Comparison of ENCODE assay signal across 13 cellular contexts in the genomic region with DNA sequence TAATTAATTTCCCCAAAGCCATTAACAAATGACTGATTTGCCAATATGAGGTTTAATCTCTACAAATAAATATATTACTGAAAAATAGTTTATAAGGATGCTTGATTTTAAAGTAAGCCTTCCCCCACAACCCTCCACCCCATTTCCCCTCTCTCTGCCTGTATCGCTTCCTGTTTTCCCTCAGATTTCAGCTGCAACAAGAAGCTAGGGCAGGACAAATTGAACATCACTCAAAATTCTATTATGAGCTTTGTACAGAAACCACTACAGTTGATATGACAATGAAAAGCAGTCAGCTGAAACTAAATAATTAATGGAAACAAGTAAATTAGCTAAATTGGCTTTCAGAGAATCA.
DNase-seq lines count a peak whose midpoint lies in the region; ATAC-seq and TF ChIP-seq lines count a peak whose summit lies in the region.
"Had no signal": no experiment of that assay in that cellular context is flagged by ENCODE, and none has a peak within 500 bp of the region (broad histone marks: within the 10 kb centered on the region; RNA-seq: fewer than 3 reads in every experiment).

No MANE protein-coding gene starts in this region.

- H3K27me3 ChIP-seq in SK-N-SH (ENCODE audit: insufficient read depth): no peaks in the 10 kb centered on the region
- H3K27me3 ChIP-seq in foreskin keratinocyte: no peaks in the 10 kb centered on the region
- H3K27me3 ChIP-seq in heart left ventricle: peaks cover 0 to 4% (median 0%) of the 10 kb centered on the region in 9 donors

- 60% methylated on average over 1 of the region's 1 CpG for WGBS in SK-N-SH (ENCODE audit: low lambda C conversion rate)
- WGBS in heart left ventricle, 4 donors: 75 to 82% (median 77%) methylated on average over 1 of the region's 1 CpG

- H4K20me1 ChIP-seq in SK-N-SH (ENCODE audit: insufficient read depth): no peaks in the 10 kb centered on the region

- no peak for TF ChIP-seq RAD21 in SK-N-SH (IDR thresholded peaks at IDR 0.05; ENCODE audit: low read length)

- POLR2A ChIA-PET in SK-N-SH (lab: Yijun Ruan, JAX): no interaction called here

- ATAC-seq in SK-N-SH treated with all-trans-retinoic acid at 6 μM for 48 hours: no peak
- ATAC-seq in foreskin keratinocyte: no peak
- ATAC-seq in GM19035 (IDR thresholded peaks at IDR 0.05; ENCODE audit: unreplicated experiment): no peak
- ATAC-seq in heart left ventricle: no peak
- ATAC-seq: A549, HCT116 had no signal

- no peak for TF ChIP-seq EP300 in SK-N-SH (IDR thresholded peaks at IDR 0.05; ENCODE audit: borderline replicate concordance in 1 of 2, low read depth in 1 of 2, low read length in 1 of 2)

- H2AFZ ChIP-seq in SK-N-SH (ENCODE audit: low read depth): peak overlapping the region; percentile 12; the same call in 1 of the 2 replicates

- H3K9me2 ChIP-seq in SK-N-SH: no peaks in the 10 kb centered on the region; the same call in 1 of the 2 replicates

- H3K9me3 ChIP-seq in SK-N-SH: no peaks in the 10 kb centered on the region; the same call in 1 of the 2 replicates
- no peaks in the 10 kb centered on the region for H3K9me3 ChIP-seq in heart left ventricle
- H3K9me3 ChIP-seq: A549, Caco-2 had no signal

- H3K4me3 ChIP-seq in SK-N-SH (ENCODE audit: low read depth in 2 of 2, low read length in 1 of 2): no peak overlapping the region
- no peak overlapping the region for H3K4me3 ChIP-seq in heart left ventricle
- H3K4me3 ChIP-seq: A549 had no signal

- H3K4me1 ChIP-seq in SK-N-SH (ENCODE audit: control insufficient read depth in 1 of 2, insufficient read depth in 2 of 2, low read depth in 1 of 2, low read length in 1 of 2): no peaks in the 10 kb centered on the region
- peaks cover 3% of the 10 kb centered on the region for H3K4me1 ChIP-seq in foreskin keratinocyte
- no peaks in the 10 kb centered on the region for H3K4me1 ChIP-seq in heart left ventricle
- H3K4me1 ChIP-seq: A549, Caco-2 had no signal

- TF ChIP-seq POLR2A in heart left ventricle (IDR thresholded peaks at IDR 0.05): no peak

- DNase-seq in SK-N-SH (no peak), NCI-H748 treated with DMSO at 0.1 percent for 48 hours (lab: John Stamatoyannopoulos, UW) (peak; percentile 42), foreskin keratinocyte (no peak), superior temporal gyrus (ENCODE audit: extremely low spot score) (no peak), heart left ventricle (no peak)
- DNase-seq in stimulated activated naive CD4-positive, alpha-beta T cell treated with Interleukin-2 at 50 U/mL for 16 hours (lab: John Stamatoyannopoulos, UW): no peak
- DNase-seq: Caco-2, NCI-H1048, NCI-H526 treated with DMSO at 0.1 percent for 48 hours had no signal

- H3F3A ChIP-seq in SK-N-SH (replicated peaks; ENCODE audit: insufficient read depth): no peaks in the 10 kb centered on the region

- H3K27ac ChIP-seq in SK-N-SH (ENCODE audit: low read depth in 2 of 2, low read length in 1 of 2): no peak overlapping the region
- H3K27ac ChIP-seq in foreskin keratinocyte: peak overlapping the region; percentile 42
- H3K27ac ChIP-seq in heart left ventricle: no peak overlapping the region
- H3K27ac ChIP-seq: A549 had no signal

- no peak overlapping the region for H3K9ac ChIP-seq in SK-N-SH

- TF ChIP-seq CTCF in SK-N-SH (IDR thresholded peaks at IDR 0.05): no peak
- TF ChIP-seq CTCF in foreskin keratinocyte (conservative IDR thresholded peaks at IDR 0.05): no peak
- TF ChIP-seq CTCF in heart left ventricle (IDR thresholded peaks at IDR 0.05): no peak

- H3K36me3 ChIP-seq in SK-N-SH (replicated peaks in 1 of 2; ENCODE audit: control insufficient read depth in 1 of 2, insufficient read depth in 2 of 2, low read length in 1 of 2): no peaks in the 10 kb centered on the region
- no peaks in the 10 kb centered on the region for H3K36me3 ChIP-seq in heart left ventricle

- CTCF ChIA-PET in SK-N-SH (lab: Yijun Ruan, JAX): interaction anchor here (1.3 kb wide), 1 partner anchor 11 kb away, joined by 3 read pairs; no protein-coding TSS in a partner anchor

- H3K79me2 ChIP-seq in SK-N-SH (ENCODE audit: insufficient read depth): no peaks in the 10 kb centered on the region

- no peak overlapping the region for H3K4me2 ChIP-seq in SK-N-SH
- H3K4me2 ChIP-seq: A549 had no signal

- intact Hi-C loops in heart left ventricle (cut with DNase I): no loop called here

TF ChIP-seq in SK-N-SH, 30 proteins besides CTCF, POLR2A, EP300 and RAD21:
- TF ChIP-seq MXI1 (IDR thresholded peaks at IDR 0.05; ENCODE audit: low read depth, low read length): no peak
- no peak for TF ChIP-seq CHD2 (IDR thresholded peaks at IDR 0.05; ENCODE audit: low read length, partially characterized antibody)
- no peak for TF ChIP-seq RFX5 (IDR thresholded peaks at IDR 0.05; ENCODE audit: low read length)
- no peak for TF ChIP-seq FOXM1 (IDR thresholded peaks at IDR 0.05; ENCODE audit: low read depth)
- TF ChIP-seq ELF1 (IDR thresholded peaks at IDR 0.05): no peak
- TF ChIP-seq POLR2AphosphoS5 (IDR thresholded peaks at IDR 0.05; ENCODE audit: low read depth, low read length): no peak
- TF ChIP-seq EZH2phosphoT487 (IDR thresholded peaks at IDR 0.05; ENCODE audit: borderline replicate concordance, low read depth): no peak
TF ChIP-seq in SK-N-SH: peak in this region for 0.

TF ChIP-seq in SK-N-SH treated with all-trans-retinoic acid at 6 μM for 48 hours, 23 proteins besides CTCF, POLR2A, EP300 and RAD21 (continues in another document):
- TF ChIP-seq, protein P1, sequence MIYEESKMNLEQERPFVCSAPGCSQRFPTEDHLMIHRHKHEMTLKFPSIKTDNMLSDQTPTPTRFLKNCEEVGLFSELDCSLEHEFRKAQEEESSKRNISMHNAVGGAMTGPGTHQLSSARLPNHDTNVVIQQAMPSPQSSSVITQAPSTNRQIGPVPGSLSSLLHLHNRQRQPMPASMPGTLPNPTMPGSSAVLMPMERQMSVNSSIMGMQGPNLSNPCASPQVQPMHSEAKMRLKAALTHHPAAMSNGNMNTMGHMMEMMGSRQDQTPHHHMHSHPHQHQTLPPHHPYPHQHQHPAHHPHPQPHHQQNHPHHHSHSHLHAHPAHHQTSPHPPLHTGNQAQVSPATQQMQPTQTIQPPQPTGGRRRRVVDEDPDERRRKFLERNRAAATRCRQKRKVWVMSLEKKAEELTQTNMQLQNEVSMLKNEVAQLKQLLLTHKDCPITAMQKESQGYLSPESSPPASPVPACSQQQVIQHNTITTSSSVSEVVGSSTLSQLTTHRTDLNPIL (CRISPR knock-in tag; IDR thresholded peaks at IDR 0.05; ENCODE audit: low read depth): no peak
- TF ChIP-seq ZFP3 (CRISPR knock-in tag; IDR thresholded peaks at IDR 0.05) (no peak), SNAI2 (CRISPR knock-in tag; IDR thresholded peaks at IDR 0.05) (no peak), OSR1 (CRISPR knock-in tag; IDR thresholded peaks at IDR 0.05) (no peak), ZNF70 (CRISPR knock-in tag; IDR thresholded peaks at IDR 0.05) (no peak), ISL1 (CRISPR knock-in tag; IDR thresholded peaks at IDR 0.05) (no peak), BACH2 (CRISPR knock-in tag; IDR thresholded peaks at IDR 0.05; ENCODE audit: borderline replicate concordance) (no peak)
- TF ChIP-seq, protein P2, sequence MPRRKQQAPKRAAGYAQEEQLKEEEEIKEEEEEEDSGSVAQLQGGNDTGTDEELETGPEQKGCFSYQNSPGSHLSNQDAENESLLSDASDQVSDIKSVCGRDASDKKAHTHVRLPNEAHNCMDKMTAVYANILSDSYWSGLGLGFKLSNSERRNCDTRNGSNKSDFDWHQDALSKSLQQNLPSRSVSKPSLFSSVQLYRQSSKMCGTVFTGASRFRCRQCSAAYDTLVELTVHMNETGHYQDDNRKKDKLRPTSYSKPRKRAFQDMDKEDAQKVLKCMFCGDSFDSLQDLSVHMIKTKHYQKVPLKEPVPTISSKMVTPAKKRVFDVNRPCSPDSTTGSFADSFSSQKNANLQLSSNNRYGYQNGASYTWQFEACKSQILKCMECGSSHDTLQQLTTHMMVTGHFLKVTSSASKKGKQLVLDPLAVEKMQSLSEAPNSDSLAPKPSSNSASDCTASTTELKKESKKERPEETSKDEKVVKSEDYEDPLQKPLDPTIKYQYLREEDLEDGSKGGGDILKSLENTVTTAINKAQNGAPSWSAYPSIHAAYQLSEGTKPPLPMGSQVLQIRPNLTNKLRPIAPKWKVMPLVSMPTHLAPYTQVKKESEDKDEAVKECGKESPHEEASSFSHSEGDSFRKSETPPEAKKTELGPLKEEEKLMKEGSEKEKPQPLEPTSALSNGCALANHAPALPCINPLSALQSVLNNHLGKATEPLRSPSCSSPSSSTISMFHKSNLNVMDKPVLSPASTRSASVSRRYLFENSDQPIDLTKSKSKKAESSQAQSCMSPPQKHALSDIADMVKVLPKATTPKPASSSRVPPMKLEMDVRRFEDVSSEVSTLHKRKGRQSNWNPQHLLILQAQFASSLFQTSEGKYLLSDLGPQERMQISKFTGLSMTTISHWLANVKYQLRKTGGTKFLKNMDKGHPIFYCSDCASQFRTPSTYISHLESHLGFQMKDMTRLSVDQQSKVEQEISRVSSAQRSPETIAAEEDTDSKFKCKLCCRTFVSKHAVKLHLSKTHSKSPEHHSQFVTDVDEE (CRISPR knock-in tag; IDR thresholded peaks at IDR 0.05): no peak
- TF ChIP-seq, protein P3, sequence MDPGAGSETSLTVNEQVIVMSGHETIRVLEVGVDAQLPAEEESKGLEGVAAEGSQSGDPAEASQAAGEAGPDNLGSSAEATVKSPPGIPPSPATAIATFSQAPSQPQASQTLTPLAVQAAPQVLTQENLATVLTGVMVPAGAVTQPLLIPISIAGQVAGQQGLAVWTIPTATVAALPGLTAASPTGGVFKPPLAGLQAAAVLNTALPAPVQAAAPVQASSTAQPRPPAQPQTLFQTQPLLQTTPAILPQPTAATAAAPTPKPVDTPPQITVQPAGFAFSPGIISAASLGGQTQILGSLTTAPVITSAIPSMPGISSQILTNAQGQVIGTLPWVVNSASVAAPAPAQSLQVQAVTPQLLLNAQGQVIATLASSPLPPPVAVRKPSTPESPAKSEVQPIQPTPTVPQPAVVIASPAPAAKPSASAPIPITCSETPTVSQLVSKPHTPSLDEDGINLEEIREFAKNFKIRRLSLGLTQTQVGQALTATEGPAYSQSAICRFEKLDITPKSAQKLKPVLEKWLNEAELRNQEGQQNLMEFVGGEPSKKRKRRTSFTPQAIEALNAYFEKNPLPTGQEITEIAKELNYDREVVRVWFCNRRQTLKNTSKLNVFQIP (CRISPR knock-in tag; IDR thresholded peaks at IDR 0.05; ENCODE audit: borderline replicate concordance, low read depth): no peak
